ENCODE assay signal across 8 cellular contexts in the genomic region with DNA sequence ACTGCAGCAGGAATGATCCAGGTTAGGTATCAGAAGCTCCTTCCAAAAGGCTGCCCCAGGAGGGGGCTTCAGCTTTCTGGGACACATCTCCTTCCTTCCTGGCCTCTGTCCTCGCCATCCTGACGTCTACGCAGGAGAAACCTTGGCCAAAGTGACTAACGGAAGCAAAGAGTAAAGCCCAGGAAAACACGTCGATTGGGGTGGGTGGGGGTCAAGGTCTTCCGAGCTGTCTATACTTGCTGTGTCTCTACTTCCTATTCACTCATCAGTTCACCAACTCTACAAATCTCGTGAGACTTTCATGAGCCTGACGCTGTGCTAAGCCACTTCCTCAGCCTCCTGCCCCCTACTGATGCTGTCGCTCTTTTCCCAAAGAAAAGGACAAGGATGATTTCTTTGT.
DNase-seq lines count a peak whose midpoint lies in the region; ATAC-seq, FAIRE-seq and TF ChIP-seq lines count a peak whose summit lies in the region.

No MANE protein-coding gene starts in this region.

- H3K27ac ChIP-seq in coronary artery (peak overlapping the region in 1 of 2 donors; percentile 73), small intestine (ENCODE audit: low read depth in 1 of 2, low read length in 1 of 2) (peak overlapping the region in 1 of 2 donors; percentile 18)

- no peak for TF ChIP-seq CTCF in coronary artery (IDR thresholded peaks at IDR 0.05)

- 60 to 66% (median 63%) methylated on average over 10 of the region's 10 CpGs for WGBS in small intestine, 3 donors

- H3K4me1 ChIP-seq in small intestine (ENCODE audit: control insufficient read depth in 2 of 2, insufficient read depth in 1 of 2, low read depth in 1 of 2, low read length in 1 of 2) = no peaks in the 10 kb centered on the region

- H3K27me3 ChIP-seq in small intestine (ENCODE audit: control insufficient read depth in 2 of 2, insufficient read depth in 2 of 2, low read length in 2 of 2) = no peaks in the 10 kb centered on the region

- H3K36me3 ChIP-seq in small intestine (ENCODE audit: control insufficient read depth in 2 of 2, insufficient read depth in 2 of 2, low read length in 2 of 2) = no peaks in the 10 kb centered on the region

- H3K9me3 ChIP-seq in small intestine (ENCODE audit: control insufficient read depth, low read depth) = no peaks in the 10 kb centered on the region

- H3K4me3 ChIP-seq in coronary artery (peak overlapping the region; percentile 17), small intestine (ENCODE audit: low read depth in 1 of 2, low read length in 2 of 2) (no peak overlapping the region)

- DNase-seq in NAMALWA (ENCODE audit: low spot score) = peak; percentile 64
- DNase-seq in coronary artery (ENCODE audit: low spot score) = no peak
- peak; percentile 25 for DNase-seq in small intestine
- DNase-seq in NCI-H774 (lab: John Stamatoyannopoulos, UW) = no peak
- DNase-seq in NCI-H226 = no peak
- no peak for DNase-seq in mucosa of gallbladder (ENCODE audit: low spot score)
- no peak for DNase-seq in activated CD4-positive, alpha-beta T cell treated with anti-CD3 and anti-CD28 coated beads, Interleukin-2, amount 50 U/mL, for 1 hour

- FAIRE-seq in small intestine (lab: Jason Lieb, UNC) = no peak

- ATAC-seq in GM19467 (IDR thresholded peaks at IDR 0.05; ENCODE audit: unreplicated experiment) = peak; percentile 42

Comparison
In these comparisons a context has a peak if more than half of its experiments do, and no peak if none do; other contexts are left out.
1. DNase-seq: peak in NAMALWA (single experiment) and small intestine (single experiment); none in coronary artery (single experiment), NCI-H774 (single experiment), NCI-H226 (single experiment), mucosa of gallbladder (single experiment) and activated CD4-positive, alpha-beta T cell treated with anti-CD3 and anti-CD28 coated beads, Interleukin-2, amount 50 U/mL, for 1 hour (single experiment).